8 cellular contexts compared by ENCODE assay signal in genomic region chr3:68876112-68876713, GRCh38. TPM values are rescaled to one million over a fixed set of nuclear protein-coding genes. Genes with fewer than 3 reads are reported as not detected.
A peak's percentile ranks its signal among the peaks of the same experiment; 100 is the strongest.
DNase-seq lines count a peak whose midpoint lies in the region; ATAC-seq lines count a peak whose summit lies in the region.

No MANE protein-coding gene starts in this region.

- CTCF ChIA-PET in activated CD4-positive, alpha-beta memory T cell treated with anti-CD3 and anti-CD28 coated beads, Interleukin-2, amount 10 ng/mL, durations not matched to agents 7 days and 5 days (lab: Charles Lee): interaction anchor here (1.0 to 2.9 kb wide), 4 partner anchors 1494 to 1766 kb away, joined by 3 to 16 read pairs (median 6); no protein-coding TSS in a partner anchor

- H3K27me3 Mint-ChIP-seq in activated CD4-positive, alpha-beta memory T cell treated with anti-CD3 and anti-CD28 coated beads, Interleukin-2, amount 10 ng/mL, durations not matched to agents 7 days and 5 days: peaks cover 31% of the 10 kb centered on the region
- peaks cover 9% of the 10 kb centered on the region for H3K27me3 Mint-ChIP-seq in T-helper 2 cell treated with Interferon-gamma antibody and Interleukin-4, amounts not matched to agents 5 μg/mL and 100 μg/mL, for 36 hours (ENCODE audit: low read depth)

- no peaks in the 10 kb centered on the region for H3K9me3 Mint-ChIP-seq in activated CD4-positive, alpha-beta memory T cell treated with anti-CD3 and anti-CD28 coated beads, Interleukin-2, amount 10 ng/mL, durations not matched to agents 7 days and 5 days
- H3K9me3 Mint-ChIP-seq in T-helper 2 cell treated with Interferon-gamma antibody and Interleukin-4, amounts not matched to agents 5 μg/mL and 100 μg/mL, for 36 hours: no peaks in the 10 kb centered on the region

- no peaks in the 10 kb centered on the region for H3K36me3 Mint-ChIP-seq in activated CD4-positive, alpha-beta memory T cell treated with anti-CD3 and anti-CD28 coated beads, Interleukin-2, amount 10 ng/mL, durations not matched to agents 7 days and 5 days (ENCODE audit: low read depth)
- H3K36me3 Mint-ChIP-seq in T-helper 2 cell treated with Interferon-gamma antibody and Interleukin-4, amounts not matched to agents 5 μg/mL and 100 μg/mL, for 36 hours (ENCODE audit: low read depth): no peaks in the 10 kb centered on the region

- H3K4me3 Mint-ChIP-seq in activated CD4-positive, alpha-beta memory T cell treated with anti-CD3 and anti-CD28 coated beads, Interleukin-2, amount 10 ng/mL, durations not matched to agents 7 days and 5 days: no peak overlapping the region
- H3K4me3 Mint-ChIP-seq in T-helper 2 cell treated with Interferon-gamma antibody and Interleukin-4, amounts not matched to agents 5 μg/mL and 100 μg/mL, for 36 hours: no peak overlapping the region

- H3K27ac Mint-ChIP-seq in activated CD4-positive, alpha-beta memory T cell treated with anti-CD3 and anti-CD28 coated beads, Interleukin-2, amount 10 ng/mL, durations not matched to agents 7 days and 5 days: no peak overlapping the region
- H3K27ac Mint-ChIP-seq in T-helper 2 cell treated with Interferon-gamma antibody and Interleukin-4, amounts not matched to agents 5 μg/mL and 100 μg/mL, for 36 hours: no peak overlapping the region

- DNase-seq in DMS 273 treated with DMSO at 0.1 percent for 48 hours (lab: John Stamatoyannopoulos, UW) (peak; percentile 25), NCI-H2227 treated with DMSO at 0.1 percent for 48 hours (lab: John Stamatoyannopoulos, UW) (peak; percentile 24), glomerular visceral epithelial cell (ENCODE audit: extremely low spot score) (peak; percentile 59), pulmonary artery endothelial cell (ENCODE audit: low read depth, low spot score) (peak; percentile 39)
- DNase-seq in activated CD4-positive, alpha-beta memory T cell treated with anti-CD3 and anti-CD28 coated beads, Interleukin-2, amount 10 ng/mL, durations not matched to agents 7 days and 5 days: peak; percentile 19
- no peak for DNase-seq in T-helper 2 cell treated with Interferon-gamma antibody and Interleukin-4, amounts not matched to agents 5 μg/mL and 100 μg/mL, for 36 hours (ENCODE audit: low spot score)

- POLR2A ChIA-PET in activated CD4-positive, alpha-beta memory T cell treated with anti-CD3 and anti-CD28 coated beads, Interleukin-2, amount 10 ng/mL, durations not matched to agents 7 days and 5 days (lab: Charles Lee): no interaction called here

- H3K4me1 Mint-ChIP-seq in activated CD4-positive, alpha-beta memory T cell treated with anti-CD3 and anti-CD28 coated beads, Interleukin-2, amount 10 ng/mL, durations not matched to agents 7 days and 5 days: no peaks in the 10 kb centered on the region
- no peaks in the 10 kb centered on the region for H3K4me1 Mint-ChIP-seq in T-helper 2 cell treated with Interferon-gamma antibody and Interleukin-4, amounts not matched to agents 5 μg/mL and 100 μg/mL, for 36 hours (ENCODE audit: low read depth)

- ATAC-seq in GM19023 (IDR thresholded peaks at IDR 0.05; ENCODE audit: unreplicated experiment) (peak; percentile 77), HG03108 (IDR thresholded peaks at IDR 0.05; ENCODE audit: unreplicated experiment) (peak; percentile 79)

RNA-seq across cellular contexts. Expression of gene TAFA4, which starts 56.1 kb away (rescaled TPM):
- total RNA-seq in activated CD4-positive, alpha-beta memory T cell treated with anti-CD3 and anti-CD28 coated beads, Interleukin-2, amount 10 ng/mL, durations not matched to agents 7 days and 5 days: not detected
- not detected in 2 replicates for total RNA-seq in pulmonary artery endothelial cell
